Comparison of ENCODE assay signal across 10 cellular contexts in genomic region chr20:50504231-50504823, GRCh38. TPM values are rescaled to one million over a fixed set of nuclear protein-coding genes. Genes with fewer than 3 reads are reported as not detected.
DNase-seq lines count a peak whose midpoint lies in the region; ATAC-seq, FAIRE-seq and TF ChIP-seq lines count a peak whose summit lies in the region.
"Had no signal": no experiment of that assay in that cellular context is flagged by ENCODE, and none has a peak within 500 bp of the region (broad histone marks: within the 10 kb centered on the region; RNA-seq: fewer than 3 reads in every experiment).

No MANE protein-coding gene starts in this region.

- H3K27me3 ChIP-seq in GM12878 (replicated peaks in 1 of 2; ENCODE audit: control insufficient read depth in 2 of 2, insufficient read depth in 2 of 2, low read length in 1 of 2): no peaks in the 10 kb centered on the region
- no peaks in the 10 kb centered on the region for H3K27me3 ChIP-seq in lower lobe of right lung (ENCODE audit: low read depth)
- H3K27me3 ChIP-seq in upper lobe of right lung: no peaks in the 10 kb centered on the region

- no TSS peak for BruUV-seq in GM12878 (replicated peaks; lab: Mats Ljungman, UMichigan)

- no peak for DNase-seq in activated CD8-positive, alpha-beta T cell treated with anti-CD3 and anti-CD28 coated beads for 36 hours
- DNase-seq in activated CD8-positive, alpha-beta T cell treated with anti-CD3 and anti-CD28 coated beads, Interleukin-2, amount 10 ng/mL, durations not matched to agents 7 days and 5 days: no peak
- no peak for DNase-seq in GM12878 (ENCODE audit: low read depth, low spot score)
- DNase-seq in lower lobe of right lung: no peak
- DNase-seq in upper lobe of right lung: no peak

- H2AFZ ChIP-seq in GM12878 (ENCODE audit: control insufficient read depth, low read depth, low read length): peak overlapping the region; percentile 66

- peaks cover 7% of the 10 kb centered on the region for H3K4me1 Mint-ChIP-seq in activated CD8-positive, alpha-beta T cell treated with anti-CD3 and anti-CD28 coated beads for 36 hours (ENCODE audit: low read depth)
- peaks cover 18% of the 10 kb centered on the region for H3K4me1 Mint-ChIP-seq in activated CD8-positive, alpha-beta T cell treated with anti-CD3 and anti-CD28 coated beads, Interleukin-2, amount 10 ng/mL, durations not matched to agents 7 days and 5 days (ENCODE audit: low read depth)

- no peak for TF ChIP-seq EP300 in GM12878 (IDR thresholded peaks at IDR 0.05; ENCODE audit: borderline replicate concordance in 1 of 2, control insufficient read depth in 1 of 2, low read depth in 2 of 2, low read length in 2 of 2)

- peak; percentile 49; the same call in 1 of the 2 replicates for TF ChIP-seq RAD21 in GM12878 (IDR thresholded peaks at IDR 0.05; ENCODE audit: insufficient read depth, low read depth, low read length)

- no peaks in the 10 kb centered on the region for H4K20me1 ChIP-seq in GM12878 (ENCODE audit: control insufficient read depth, insufficient read depth)

- no peak overlapping the region for H3K4me2 ChIP-seq in GM12878 (ENCODE audit: control insufficient read depth, insufficient read depth)
- H3K4me2 ChIP-seq: KMS-11 had no signal

- no peak overlapping the region for H3K9ac ChIP-seq in GM12878 (ENCODE audit: control insufficient read depth, insufficient read depth, low read length)
- H3K9ac ChIP-seq: KMS-11 had no signal

- H3K9me3 ChIP-seq in GM12878 (replicated peaks; ENCODE audit: control insufficient read depth, insufficient read depth, low read length) (no peaks in the 10 kb centered on the region), lower lobe of right lung (no peaks in the 10 kb centered on the region), upper lobe of right lung (no peaks in the 10 kb centered on the region)

- no peaks in the 10 kb centered on the region for H3K27me3 Mint-ChIP-seq in activated CD8-positive, alpha-beta T cell treated with anti-CD3 and anti-CD28 coated beads for 36 hours
- H3K27me3 Mint-ChIP-seq in activated CD8-positive, alpha-beta T cell treated with anti-CD3 and anti-CD28 coated beads, Interleukin-2, amount 10 ng/mL, durations not matched to agents 7 days and 5 days (ENCODE audit: low read depth): no peaks in the 10 kb centered on the region

- H3K27ac Mint-ChIP-seq in activated CD8-positive, alpha-beta T cell treated with anti-CD3 and anti-CD28 coated beads for 36 hours: no peak overlapping the region
- no peak overlapping the region for H3K27ac Mint-ChIP-seq in activated CD8-positive, alpha-beta T cell treated with anti-CD3 and anti-CD28 coated beads, Interleukin-2, amount 10 ng/mL, durations not matched to agents 7 days and 5 days

- H3K4me1 ChIP-seq in GM12878 (ENCODE audit: control insufficient read depth, insufficient read depth, low read length) (peaks cover 29% of the 10 kb centered on the region), lower lobe of right lung (peaks cover 30% of the 10 kb centered on the region), upper lobe of right lung (peaks cover 28% of the 10 kb centered on the region)

- CTCF ChIA-PET in activated CD8-positive, alpha-beta T cell treated with anti-CD3 and anti-CD28 coated beads for 36 hours (lab: Charles Lee): interaction anchor here (0.8 to 5.9 kb wide), 12 partner anchors 9 to 290 kb away, joined by 3 to 30 read pairs (median 4); partner anchors contain the start of gene BCAS4
- CTCF ChIA-PET in activated CD8-positive, alpha-beta T cell treated with anti-CD3 and anti-CD28 coated beads, Interleukin-2, amount 10 ng/mL, durations not matched to agents 7 days and 5 days (lab: Charles Lee): interaction anchor here (0.9 to 3.7 kb wide), 10 partner anchors 9 to 84 kb away, joined by 5 to 19 read pairs (median 10); no protein-coding TSS in a partner anchor
- CTCF ChIA-PET in GM12878 (lab: Yijun Ruan, JAX): interaction anchor here (0.6 to 10.4 kb wide), 24 partner anchors 9 to 82 kb away, joined by 3 to 240 read pairs (median 6); no protein-coding TSS in a partner anchor

- TF ChIP-seq POLR2A in GM12878 (IDR thresholded peaks at IDR 0.05; ENCODE audit: low read depth, low read length): no peak

- 69% methylated on average over 4 of the region's 4 CpGs for WGBS in GM12878 (ENCODE audit: insufficient coverage, insufficient replicate concordance, low lambda C conversion rate, missing lambda C conversion rate)

- no peak for FAIRE-seq in GM12878 (lab: Jason Lieb, UNC)

- H3K4me3 Mint-ChIP-seq in activated CD8-positive, alpha-beta T cell treated with anti-CD3 and anti-CD28 coated beads for 36 hours: no peak overlapping the region
- no peak overlapping the region for H3K4me3 Mint-ChIP-seq in activated CD8-positive, alpha-beta T cell treated with anti-CD3 and anti-CD28 coated beads, Interleukin-2, amount 10 ng/mL, durations not matched to agents 7 days and 5 days

- intact Hi-C loops in activated CD8-positive, alpha-beta T cell treated with anti-CD3 and anti-CD28 coated beads for 36 hours (cut with micrococcal nuclease): no loop called here
- intact Hi-C loops in GM12878 (cut with micrococcal nuclease; ENCODE audit: unreplicated experiment): no loop called here
- intact Hi-C loops in lower lobe of right lung (cut with DNase I): no loop called here
- intact Hi-C loops in upper lobe of right lung (cut with DNase I): no loop called here

- in situ Hi-C loops in GM12878 (cut with MboI): loop anchor here (25.0 kb wide), 1 partner anchor 817 kb away; no protein-coding TSS in a partner anchor

- SMC1A ChIA-PET in GM12878 (lab: Charles Lee; ENCODE audit: uncharacterized antibody, unreplicated experiment): interaction anchor here (0.6 to 95.1 kb wide), 10 partner anchors 9 to 584 kb away, joined by 3 to 2799 read pairs (median 4); partner anchors contain the start of gene PTPN1

- POLR2A ChIA-PET in activated CD8-positive, alpha-beta T cell treated with anti-CD3 and anti-CD28 coated beads for 36 hours (lab: Charles Lee): no interaction called here
- POLR2A ChIA-PET in activated CD8-positive, alpha-beta T cell treated with anti-CD3 and anti-CD28 coated beads, Interleukin-2, amount 10 ng/mL, durations not matched to agents 7 days and 5 days (lab: Charles Lee): no interaction called here
- POLR2A ChIA-PET in GM12878 (lab: Charles Lee): interaction anchor here (1.0 to 4.4 kb wide), 4 partner anchors 10 to 69 kb away, joined by 3 to 33 read pairs (median 3); no protein-coding TSS in a partner anchor

- no peaks in the 10 kb centered on the region for H3K79me2 ChIP-seq in GM12878 (ENCODE audit: control insufficient read depth, insufficient read depth, low read length)

- no peak overlapping the region for H3K27ac ChIP-seq in GM12878 (ENCODE audit: control insufficient read depth, insufficient read depth)
- peak overlapping the region; percentile 58 for H3K27ac ChIP-seq in lower lobe of right lung
- peak overlapping the region; percentile 21 for H3K27ac ChIP-seq in upper lobe of right lung
- H3K27ac ChIP-seq: epithelial cell of prostate, KMS-11 had no signal

- H3K9me3 Mint-ChIP-seq in activated CD8-positive, alpha-beta T cell treated with anti-CD3 and anti-CD28 coated beads for 36 hours: no peaks in the 10 kb centered on the region
- H3K9me3 Mint-ChIP-seq in activated CD8-positive, alpha-beta T cell treated with anti-CD3 and anti-CD28 coated beads, Interleukin-2, amount 10 ng/mL, durations not matched to agents 7 days and 5 days (ENCODE audit: insufficient read depth): no peaks in the 10 kb centered on the region

- H3K36me3 ChIP-seq in GM12878 (ENCODE audit: control insufficient read depth in 2 of 2, insufficient read depth in 2 of 2, low read length in 1 of 2) (no peaks in the 10 kb centered on the region), lower lobe of right lung (no peaks in the 10 kb centered on the region), upper lobe of right lung (no peaks in the 10 kb centered on the region)

- H3K36me3 Mint-ChIP-seq in activated CD8-positive, alpha-beta T cell treated with anti-CD3 and anti-CD28 coated beads for 36 hours (ENCODE audit: low read depth): no peaks in the 10 kb centered on the region
- no peaks in the 10 kb centered on the region for H3K36me3 Mint-ChIP-seq in activated CD8-positive, alpha-beta T cell treated with anti-CD3 and anti-CD28 coated beads, Interleukin-2, amount 10 ng/mL, durations not matched to agents 7 days and 5 days (ENCODE audit: low read depth)

- RAD21 ChIA-PET in GM12878 (lab: Charles Lee; ENCODE audit: unreplicated experiment): interaction anchor here (0.6 to 3.9 kb wide), 17 partner anchors 9 to 74 kb away, joined by 3 to 36 read pairs (median 4); no protein-coding TSS in a partner anchor

- peak; percentile 29 for TF ChIP-seq CTCF in activated CD8-positive, alpha-beta T cell treated with anti-CD3 and anti-CD28 coated beads for 36 hours (IDR thresholded peaks at IDR 0.05)
- TF ChIP-seq CTCF in GM12878 (IDR thresholded peaks at IDR 0.05 in 2 of 3, conservative IDR thresholded peaks at IDR 0.05 in 1 of 3; ENCODE audit: control insufficient read depth in 2 of 3, extremely low read depth in 1 of 3, insufficient read depth in 1 of 3, low read depth in 3 of 3, low read length in 3 of 3): peak; percentile 21 to 43 (median 21); a peak in 3 of 6 replicates
- TF ChIP-seq CTCF in lower lobe of right lung (IDR thresholded peaks at IDR 0.05): no peak
- peak; percentile 10 for TF ChIP-seq CTCF in upper lobe of right lung (IDR thresholded peaks at IDR 0.05)

- ATAC-seq in activated CD8-positive, alpha-beta T cell treated with anti-CD3 and anti-CD28 coated beads for 36 hours: peak; percentile 68
- ATAC-seq in activated CD8-positive, alpha-beta T cell treated with anti-CD3 and anti-CD28 coated beads, Interleukin-2, amount 10 ng/mL, durations not matched to agents 7 days and 5 days: no peak
- ATAC-seq in GM12878 (peak; percentile 64), lower lobe of right lung (no peak), upper lobe of right lung (no peak), GM21447 (IDR thresholded peaks at IDR 0.05; ENCODE audit: unreplicated experiment) (no peak), HG02678 (IDR thresholded peaks at IDR 0.05; ENCODE audit: unreplicated experiment) (no peak), HG02642 (IDR thresholded peaks at IDR 0.05; ENCODE audit: poor library complexity, unreplicated experiment) (no peak)

- no peak overlapping the region for H3K4me3 ChIP-seq in GM12878
- no peak overlapping the region for H3K4me3 ChIP-seq in lower lobe of right lung
- H3K4me3 ChIP-seq in upper lobe of right lung: no peak overlapping the region

RNA-seq across cellular contexts. Expression of gene PTPN1, which starts 5.9 kb away (rescaled TPM):
- 10 to 100 TPM; 65.1 to 66.6 TPM for total RNA-seq in activated CD8-positive, alpha-beta T cell treated with anti-CD3 and anti-CD28 coated beads for 36 hours
- 10 to 100 TPM; 59.7 to 62.5 TPM for total RNA-seq in activated CD8-positive, alpha-beta T cell treated with anti-CD3 and anti-CD28 coated beads, Interleukin-2, amount 10 ng/mL, durations not matched to agents 7 days and 5 days
- total RNA-seq in GM12878 (2013; cell fraction: nucleolus; rRNA removed): 69.6 and 70.9 TPM in 2 replicates
- 61.1 and 66.4 TPM in 2 replicates for total RNA-seq in GM12878 (2014; rRNA removed)
- total RNA-seq in GM12878 (2014; rRNA removed; fragmentation: Illumina TruSeq; extraction: Trizol): 45.9 and 47.0 TPM in 2 replicates
- total RNA-seq in GM12878 (2021): 72.8 and 74.7 TPM in 2 replicates
- 32.2 TPM for polyA plus RNA-seq in GM12878 (2011; ENCODE audit: low read depth)
- 33.1 and 40.4 TPM in 2 replicates for polyA plus RNA-seq in GM12878 (2011; rRNA removed)
- 37.7 and 41.0 TPM in 2 replicates for polyA plus RNA-seq in GM12878 (2011; cell fraction: cytosol; rRNA removed)
- 52.3 and 57.0 TPM in 2 replicates for polyA plus RNA-seq in GM12878 (2011; cell fraction: nucleus; rRNA removed)
- polyA plus RNA-seq in GM12878 (2012): 49.6 and 58.1 TPM in 2 replicates
- polyA plus RNA-seq in GM12878 (2014; fragmentation: Illumina TruSeq; extraction: Trizol): 66.7 and 72.2 TPM in 2 replicates
- polyA plus RNA-seq in GM12878 (2014; fragmentation: Nextera tagmentation; extraction: Ambion mirVana): 10 to 100 TPM; 15.9 to 20.2 TPM
- 57.6 and 57.8 TPM in 2 replicates for polyA plus RNA-seq in GM12878 (2014; rRNA removed)
- polyA plus RNA-seq in GM12878 (2016; fragmentation: Nextera tagmentation; extraction: Ambion mirVana): 10 to 100 TPM; 37.7 to 40.8 TPM
- polyA minus RNA-seq in GM12878 (2011; rRNA and poly(A)+ RNA removed): 29.8 and 31.8 TPM in 2 replicates
- polyA minus RNA-seq in GM12878 (2011; cell fraction: cytosol; rRNA and poly(A)+ RNA removed): 12.2 and 13.9 TPM in 2 replicates
- 10.9 and 16.2 TPM in 2 replicates for polyA minus RNA-seq in GM12878 (2011; cell fraction: nucleus; rRNA and poly(A)+ RNA removed)
- total RNA-seq in lower lobe of right lung: 78.2 TPM
- 101 TPM for total RNA-seq in upper lobe of right lung

Comparison
In these comparisons a context has a peak if more than half of its experiments do, and no peak if none do; other contexts are left out.
1. ATAC-seq: peak in activated CD8-positive, alpha-beta T cell treated with anti-CD3 and anti-CD28 coated beads for 36 hours (single experiment) and GM12878 (single experiment); none in activated CD8-positive, alpha-beta T cell treated with anti-CD3 and anti-CD28 coated beads, Interleukin-2, amount 10 ng/mL, durations not matched to agents 7 days and 5 days (single experiment), lower lobe of right lung (0 of 2), upper lobe of right lung (single experiment), GM21447 (single experiment), HG02678 (single experiment) and HG02642 (single experiment).